In genomic region chr4:10034136-10034535, GRCh38 we compare ENCODE assay signal across 21 cellular contexts. TPM values are rescaled to one million over a fixed set of nuclear protein-coding genes. Genes with fewer than 3 reads are reported as not detected.
A peak's percentile ranks its signal among the peaks of the same experiment; 100 is the strongest.
DNase-seq lines count a peak whose midpoint lies in the region; ATAC-seq and TF ChIP-seq lines count a peak whose summit lies in the region.
"Had no signal": no experiment of that assay in that cellular context is flagged by ENCODE, and none has a peak within 500 bp of the region (broad histone marks: within the 10 kb centered on the region; RNA-seq: fewer than 3 reads in every experiment).

No MANE protein-coding gene starts in this region.

- in situ Hi-C loops in transverse colon (cut with MboI; ENCODE audit: low pct_ligation_motif_present in 1 of 4, low pct_unique_long_range_greater_than_20kb in 1 of 4, low sequenced_read_pairs in 3 of 4): loop anchor here in 1 of 4 donors (25.0 kb wide), 1 partner anchor 353 kb away; no protein-coding TSS in a partner anchor

- no peaks in the 10 kb centered on the region for H3K27me3 Mint-ChIP-seq in mesothelial cell of epicardium (ENCODE audit: low read depth)
- H3K27me3 Mint-ChIP-seq in activated T-cell treated with anti-CD3 and anti-CD28 coated beads, Interleukin-2, amount 50 U/mL, for 72 hours (ENCODE audit: low read depth): no peaks in the 10 kb centered on the region
- H3K27me3 Mint-ChIP-seq: activated B cell treated with CpG ODN at 0.5 μM for 24 hours had no signal

- H3K4me3 ChIP-seq in heart left ventricle (no peak overlapping the region), right cardiac atrium (ENCODE audit: low read length) (no peak overlapping the region), PC-9 (no peak overlapping the region), transverse colon (no peak overlapping the region)
- H3K4me3 ChIP-seq: colonic mucosa, HAP-1, psoas muscle, upper lobe of left lung had no signal

- H3K79me2 ChIP-seq in PC-9 (ENCODE audit: low read depth): no peaks in the 10 kb centered on the region

- H3K4me1 Mint-ChIP-seq in mesothelial cell of epicardium: peaks cover 38% of the 10 kb centered on the region
- peaks cover 15% of the 10 kb centered on the region for H3K4me1 Mint-ChIP-seq in activated T-cell treated with anti-CD3 and anti-CD28 coated beads, Interleukin-2, amount 50 U/mL, for 72 hours (ENCODE audit: low read depth)

- H3K27ac ChIP-seq in heart left ventricle: peak overlapping the region in 7 of 12 donors; percentile 15 to 86 (median 70)
- H3K27ac ChIP-seq in right cardiac atrium (ENCODE audit: low read length): no peak overlapping the region
- peak overlapping the region; percentile 85; the same call in 1 of the 2 replicates for H3K27ac ChIP-seq in PC-9
- H3K27ac ChIP-seq in transverse colon: peak overlapping the region; percentile 22 to 72 (median 66)

- intact Hi-C loops in heart left ventricle (cut with DNase I) (no loop called here), right cardiac atrium (cut with DNase I) (no loop called here), PC-9 (cut with micrococcal nuclease; ENCODE audit: unreplicated experiment) (no loop called here), transverse colon (cut with DNase I; ENCODE audit: low total_unique reads) (no loop called here)

- H3K4me3 Mint-ChIP-seq in mesothelial cell of epicardium: no peak overlapping the region
- no peak overlapping the region for H3K4me3 Mint-ChIP-seq in activated T-cell treated with anti-CD3 and anti-CD28 coated beads, Interleukin-2, amount 50 U/mL, for 72 hours
- H3K4me3 Mint-ChIP-seq: activated B cell treated with CpG ODN at 0.5 μM for 24 hours; activated CD4-positive, alpha-beta memory T cell treated with anti-CD3 and anti-CD28 coated beads for 36 hours; brain; neural crest cell had no signal

- no peak for TF ChIP-seq CTCF in heart left ventricle (IDR thresholded peaks at IDR 0.05)
- TF ChIP-seq CTCF in PC-9 (conservative IDR thresholded peaks at IDR 0.05): no peak
- TF ChIP-seq CTCF in mesothelial cell of epicardium (IDR thresholded peaks at IDR 0.05; ENCODE audit: unreplicated experiment): no peak
- TF ChIP-seq CTCF in transverse colon (IDR thresholded peaks at IDR 0.05): no peak

- H3K9me3 ChIP-seq in heart left ventricle: no peaks in the 10 kb centered on the region
- no peaks in the 10 kb centered on the region for H3K9me3 ChIP-seq in right cardiac atrium (ENCODE audit: control insufficient read depth, low read length)
- H3K9me3 ChIP-seq in PC-9 (ENCODE audit: insufficient read depth, low read depth): no peaks in the 10 kb centered on the region
- no peaks in the 10 kb centered on the region for H3K9me3 ChIP-seq in transverse colon
- H3K9me3 ChIP-seq: colonic mucosa, HAP-1, psoas muscle, upper lobe of left lung had no signal

- no peak for ATAC-seq in heart left ventricle
- ATAC-seq in right cardiac atrium: no peak
- no peak for ATAC-seq in activated T-cell treated with anti-CD3 and anti-CD28 coated beads, Interleukin-2, amount 50 U/mL, for 72 hours (replicated peaks in 1 of 2)
- no peak for ATAC-seq in GM21526 (IDR thresholded peaks at IDR 0.05; ENCODE audit: low FRiP score, unreplicated experiment)
- ATAC-seq: left colon had no signal

- H3K9me3 Mint-ChIP-seq in mesothelial cell of epicardium: no peaks in the 10 kb centered on the region
- no peaks in the 10 kb centered on the region for H3K9me3 Mint-ChIP-seq in activated T-cell treated with anti-CD3 and anti-CD28 coated beads, Interleukin-2, amount 50 U/mL, for 72 hours
- H3K9me3 Mint-ChIP-seq: activated B cell treated with CpG ODN at 0.5 μM for 24 hours; activated CD4-positive, alpha-beta memory T cell treated with anti-CD3 and anti-CD28 coated beads for 36 hours; neural crest cell had no signal

- DNase-seq in heart left ventricle (no peak), right cardiac atrium (no peak), PC-9 (no peak), mesothelial cell of epicardium (ENCODE audit: low spot score in 2 of 2, unreplicated experiment in 2 of 2) (no peak), transverse colon (no peak), DMS79 treated with DMSO at 0.1 percent for 48 hours (lab: John Stamatoyannopoulos, UW) (no peak)
- no peak for DNase-seq in activated T-cell treated with anti-CD3 and anti-CD28 coated beads, Interleukin-2, amount 50 U/mL, for 72 hours
- DNase-seq: activated B cell treated with CpG ODN at 0.5 μM for 24 hours; activated CD4-positive, alpha-beta memory T cell treated with anti-CD3 and anti-CD28 coated beads for 36 hours; activated gamma-delta T cell; colonic mucosa; GDM1; left colon; NCI-H1436; psoas muscle; stimulated activated CD4-positive, alpha-beta T cell treated with anti-CD3 and anti-CD28 coated beads, Interleukin-4, amount 100 ng/mL, for 24 hours had no signal

- CTCF ChIA-PET in PC-9 (lab: Charles Lee): no interaction called here

- H3K27me3 ChIP-seq in heart left ventricle: no peaks in the 10 kb centered on the region
- no peaks in the 10 kb centered on the region for H3K27me3 ChIP-seq in right cardiac atrium (ENCODE audit: control insufficient read depth, insufficient read depth)
- no peaks in the 10 kb centered on the region for H3K27me3 ChIP-seq in PC-9 (ENCODE audit: insufficient read depth, low read depth)
- H3K27me3 ChIP-seq in transverse colon: no peaks in the 10 kb centered on the region
- H3K27me3 ChIP-seq: colonic mucosa, upper lobe of left lung had no signal

- no TSS peak for BruUV-seq in PC-9 (replicated peaks; lab: Mats Ljungman, UMichigan)

- H3K36me3 ChIP-seq in heart left ventricle (no peaks in the 10 kb centered on the region), PC-9 (ENCODE audit: low read depth) (no peaks in the 10 kb centered on the region), transverse colon (no peaks in the 10 kb centered on the region)
- H3K36me3 ChIP-seq: colonic mucosa, HAP-1, upper lobe of left lung had no signal

- H3K4me1 ChIP-seq in heart left ventricle: peaks cover 9 to 49% (median 37%) of the 10 kb centered on the region in 12 donors
- peaks cover 14% of the 10 kb centered on the region for H3K4me1 ChIP-seq in right cardiac atrium (ENCODE audit: control insufficient read depth, insufficient read depth, low read length)
- H3K4me1 ChIP-seq in PC-9 (replicated peaks; ENCODE audit: insufficient read depth): peaks cover 28% of the 10 kb centered on the region
- peaks cover 5 to 16% (median 7%) of the 10 kb centered on the region in 4 donors for H3K4me1 ChIP-seq in transverse colon
- H3K4me1 ChIP-seq: colonic mucosa, HAP-1 had no signal

- peak overlapping the region; percentile 18 for H3K27ac Mint-ChIP-seq in mesothelial cell of epicardium
- H3K27ac Mint-ChIP-seq in activated T-cell treated with anti-CD3 and anti-CD28 coated beads, Interleukin-2, amount 50 U/mL, for 72 hours: no peak overlapping the region
- H3K27ac Mint-ChIP-seq: activated B cell treated with CpG ODN at 0.5 μM for 24 hours; activated CD4-positive, alpha-beta memory T cell treated with anti-CD3 and anti-CD28 coated beads for 36 hours; brain had no signal

- H4K20me1 ChIP-seq in PC-9 (ENCODE audit: insufficient read depth): no peaks in the 10 kb centered on the region

- TF ChIP-seq POLR2A in heart left ventricle (IDR thresholded peaks at IDR 0.05) (no peak), transverse colon (IDR thresholded peaks at IDR 0.05) (no peak)

- H2AFZ ChIP-seq in PC-9: no peak overlapping the region

- peaks cover 18% of the 10 kb centered on the region; the same call in 1 of the 2 replicates for H3F3A ChIP-seq in PC-9 (ENCODE audit: insufficient read depth, low read depth)

- POLR2A ChIA-PET in PC-9 (lab: Charles Lee; ENCODE audit: unreplicated experiment): no interaction called here

- WGBS in heart left ventricle, 4 donors: 68 to 87% (median 70%) methylated on average over 8 to 10 of the region's 10 CpGs
- WGBS in right cardiac atrium: 56% methylated on average over 10 of the region's 10 CpGs
- 79% methylated on average over 10 of the region's 10 CpGs; no CpG with 5 or more reads in 1 of the 2 donors for WGBS in transverse colon (ENCODE audit: low coverage in 1 of 2), 2 donors

- TF ChIP-seq EP300 in transverse colon (IDR thresholded peaks at IDR 0.05; ENCODE audit: low read depth): no peak

- no peaks in the 10 kb centered on the region for H3K9me2 ChIP-seq in PC-9 (ENCODE audit: insufficient read depth)

- no peaks in the 10 kb centered on the region for H3K36me3 Mint-ChIP-seq in mesothelial cell of epicardium
- H3K36me3 Mint-ChIP-seq in activated T-cell treated with anti-CD3 and anti-CD28 coated beads, Interleukin-2, amount 50 U/mL, for 72 hours (ENCODE audit: insufficient read depth in 2 of 2): no peaks in the 10 kb centered on the region
- H3K36me3 Mint-ChIP-seq: brain had no signal

- peak overlapping the region; percentile 84; the same call in 1 of the 2 replicates for H3K4me2 ChIP-seq in PC-9

RNA-seq across cellular contexts. Expression of gene SLC2A9, which starts 12.8 kb away (rescaled TPM):
- total RNA-seq in heart left ventricle (10 to 100 TPM in 1 of 9 donors, 1 to 10 TPM in 8; 1.6 to 15.1 (median 5.9) TPM), right cardiac atrium (10 to 100 TPM; 11.3 to 18.7 (median 13.7) TPM), PC-9 (2021) (0.28 and 1.1 TPM in 2 replicates), mesothelial cell of epicardium (4.8 to 5.1 TPM (median 5.0 TPM) in 3 replicates), transverse colon (1 to 10 TPM in 3 of 4 donors, not detected in 1; 2.2 to 4.0 (median 3.4) TPM)
- polyA plus RNA-seq in heart left ventricle (1 to 10 TPM; 2.1 to 3.1 TPM), right cardiac atrium (5.1 TPM)
- total RNA-seq in activated T-cell treated with anti-CD3 and anti-CD28 coated beads, Interleukin-2, amount 50 U/mL, for 72 hours: 1 to 10 TPM; 1.1 to 1.7 TPM
